In genomic region chr12:66726531-66726930, GRCh38 we compare ENCODE assay signal across 1 cellular context.
TF ChIP-seq lines count a peak whose summit lies in the region.

No MANE protein-coding gene starts in this region.

TF ChIP-seq in HEK293, 187 proteins besides CTCF, POLR2A, EP300 and RAD21 (continued from another document):
- TF ChIP-seq ZNF518A (tag by site-specific recombination; conservative IDR thresholded peaks at IDR 0.05; ENCODE audit: low read depth) (no peak), ELK4 (IDR thresholded peaks at IDR 0.05; ENCODE audit: borderline replicate concordance, low read depth, low read length) (no peak), ZNF335 (tag by site-specific recombination; conservative IDR thresholded peaks at IDR 0.05) (peak; percentile 26)
TF ChIP-seq in HEK293: peak in this region for 1.
